ENCODE assay signal across 33 cellular contexts in genomic region chr7:131489881-131490280, GRCh38.
"Had no signal": no experiment of that assay in that cellular context is flagged by ENCODE, and none has a peak within 500 bp of the region (broad histone marks: within the 10 kb centered on the region; RNA-seq: fewer than 3 reads in every experiment).

No MANE protein-coding gene starts in this region.

- H3K27me3 Mint-ChIP-seq: activated B cell treated with CpG ODN at 0.5 μM for 24 hours; activated CD4-positive, alpha-beta memory T cell treated with anti-CD3 and anti-CD28 coated beads for 36 hours; activated CD4-positive, alpha-beta T cell treated with anti-CD3 and anti-CD28 coated beads, Interleukin-2, amount 10 ng/mL, durations not matched to agents 24 days and 14 days; activated CD8-positive, alpha-beta T cell treated with anti-CD3 and anti-CD28 coated beads for 36 hours; activated naive CD8-positive, alpha-beta T cell treated with anti-CD3 and anti-CD28 coated beads for 36 hours; activated T-helper 17 cell treated with anti-CD3 and anti-CD28 coated beads, Interleukin-2, amount 50 U/mL, for 72 hours had no signal

- H3K36me3 ChIP-seq: adrenal gland, brain microvascular endothelial cell, breast epithelium had no signal

- H3K4me1 Mint-ChIP-seq: activated B cell treated with CpG ODN at 0.5 μM for 24 hours; activated CD4-positive, alpha-beta T cell treated with anti-CD3 and anti-CD28 coated beads, Interleukin-2, amount 10 ng/mL, durations not matched to agents 24 days and 14 days; activated naive CD8-positive, alpha-beta T cell treated with anti-CD3 and anti-CD28 coated beads for 36 hours; activated T-helper 17 cell treated with anti-CD3 and anti-CD28 coated beads, Interleukin-2, amount 50 U/mL, for 72 hours had no signal

- H3K36me3 Mint-ChIP-seq: activated naive CD4-positive, alpha-beta T cell treated with anti-CD3 and anti-CD28 coated beads, Interleukin-2, amount 50 U/mL, for 72 hours had no signal

- H3K9me3 Mint-ChIP-seq: activated B cell treated with CpG ODN at 0.5 μM for 24 hours; activated CD4-positive, alpha-beta memory T cell treated with anti-CD3 and anti-CD28 coated beads for 36 hours; activated CD4-positive, alpha-beta T cell treated with anti-CD3 and anti-CD28 coated beads, Interleukin-2, amount 10 ng/mL, durations not matched to agents 24 days and 14 days; activated CD8-positive, alpha-beta T cell treated with anti-CD3 and anti-CD28 coated beads for 36 hours; activated naive CD4-positive, alpha-beta T cell treated with anti-CD3 and anti-CD28 coated beads for 36 hours; activated naive CD4-positive, alpha-beta T cell treated with anti-CD3 and anti-CD28 coated beads, Interleukin-2, amount 50 U/mL, for 72 hours; activated naive CD8-positive, alpha-beta T cell treated with anti-CD3 and anti-CD28 coated beads for 36 hours; activated T-cell treated with anti-CD3 and anti-CD28 coated beads, Interleukin-2, amount 50 U/mL, for 4 hours; activated T-cell treated with anti-CD3 and anti-CD28 coated beads, Interleukin-2, amount 50 U/mL, for 72 hours; activated T-helper 1 cell treated with anti-CD3 and anti-CD28 coated beads, Interleukin-12 subunit alpha, Interleukin-12 subunit beta, Interleukin-2, Interleukin-4 antibody, amounts not matched to agents 30 ng/mL and 10 ng/mL and 1 ng/mL, durations not matched to agents 14 hours and 24 hours and 36 hours; activated T-helper 17 cell treated with anti-CD3 and anti-CD28 coated beads, Interleukin-2, amount 50 U/mL, for 72 hours; T-helper 2 cell treated with Interferon-gamma antibody and Interleukin-4, amounts not matched to agents 5 μg/mL and 100 μg/mL, for 36 hours had no signal

- H3K27ac ChIP-seq: adrenal gland, body of pancreas, brain microvascular endothelial cell, breast epithelium, VCaP had no signal

- DNase-seq: activated B cell treated with CpG ODN at 0.5 μM for 24 hours; activated CD4-positive, alpha-beta memory T cell treated with anti-CD3 and anti-CD28 coated beads for 36 hours; activated CD4-positive, alpha-beta T cell treated with anti-CD3 and anti-CD28 coated beads for 4 hours; activated CD4-positive, alpha-beta T cell treated with anti-CD3 and anti-CD28 coated beads, Interleukin-2, amount 10 ng/mL, durations not matched to agents 24 days and 14 days; activated CD4-positive, alpha-beta T cell treated with anti-CD3 and anti-CD28 coated beads, Interleukin-2, amount 50 U/mL, for 1 hour; activated CD4-positive, alpha-beta T cell treated with anti-CD3 and anti-CD28 coated beads, Interleukin-2, amount 50 U/mL, for 4 hours; activated CD4-positive, CD25-positive, alpha-beta regulatory T cell treated with anti-CD3 and anti-CD28 coated beads, Interleukin-2, amount 50 U/mL, for 72 hours; activated CD8-positive, alpha-beta memory T cell treated with anti-CD3 and anti-CD28 coated beads, Interleukin-2, amount 50 U/mL, for 4 hours; activated CD8-positive, alpha-beta T cell treated with anti-CD3 and anti-CD28 coated beads for 36 hours; activated effector memory CD4-positive, alpha-beta T cell treated with anti-CD3 and anti-CD28 coated beads, Interleukin-2, amount 50 U/mL, for 16 hours; activated gamma-delta T cell treated with Interleukin-2 at 50 U/mL for 16 hours; activated naive CD4-positive, alpha-beta T cell; activated naive CD4-positive, alpha-beta T cell treated with anti-CD3 and anti-CD28 coated beads for 36 hours; activated naive CD4-positive, alpha-beta T cell treated with anti-CD3 and anti-CD28 coated beads, Interleukin-2, amount 50 U/mL, for 16 hours; activated naive CD8-positive, alpha-beta T cell treated with anti-CD3 and anti-CD28 coated beads for 36 hours; activated T-cell treated with anti-CD3 and anti-CD28 coated beads for 4 hours; activated T-cell treated with anti-CD3 and anti-CD28 coated beads, Interleukin-2, amount 50 U/mL, for 1 hour; activated T-cell treated with anti-CD3 and anti-CD28 coated beads, Interleukin-2, amount 50 U/mL, for 4 hours; activated T-cell treated with anti-CD3 and anti-CD28 coated beads, Interleukin-2, amount 50 U/mL, for 72 hours; adrenal gland; amniotic stem cell; aorta; body of pancreas; brain microvascular endothelial cell; central memory CD4-positive, alpha-beta T cell; T-helper 2 cell; T-helper 9 cell had no signal

- H3K4me3 ChIP-seq: adrenal gland, body of pancreas, breast epithelium had no signal

- H3K4me3 Mint-ChIP-seq: activated B cell treated with CpG ODN at 0.5 μM for 24 hours; activated CD4-positive, alpha-beta memory T cell treated with anti-CD3 and anti-CD28 coated beads for 36 hours; activated CD4-positive, alpha-beta T cell treated with anti-CD3 and anti-CD28 coated beads, Interleukin-2, amount 10 ng/mL, durations not matched to agents 24 days and 14 days; activated CD8-positive, alpha-beta T cell treated with anti-CD3 and anti-CD28 coated beads for 36 hours; activated naive CD4-positive, alpha-beta T cell treated with anti-CD3 and anti-CD28 coated beads for 36 hours; activated naive CD8-positive, alpha-beta T cell treated with anti-CD3 and anti-CD28 coated beads for 36 hours; activated T-cell treated with anti-CD3 and anti-CD28 coated beads, Interleukin-2, amount 50 U/mL, for 4 hours; activated T-cell treated with anti-CD3 and anti-CD28 coated beads, Interleukin-2, amount 50 U/mL, for 72 hours; activated T-helper 1 cell treated with anti-CD3 and anti-CD28 coated beads, Interleukin-12 subunit alpha, Interleukin-12 subunit beta, Interleukin-2, Interleukin-4 antibody, amounts not matched to agents 30 ng/mL and 10 ng/mL and 1 ng/mL, durations not matched to agents 14 hours and 24 hours and 36 hours; activated T-helper 17 cell treated with anti-CD3 and anti-CD28 coated beads, Interleukin-2, amount 50 U/mL, for 72 hours; T-helper 2 cell treated with Interferon-gamma antibody and Interleukin-4, amounts not matched to agents 5 μg/mL and 100 μg/mL, for 36 hours had no signal

- H3K27ac Mint-ChIP-seq: activated B cell treated with CpG ODN at 0.5 μM for 24 hours; activated CD4-positive, alpha-beta memory T cell treated with anti-CD3 and anti-CD28 coated beads for 36 hours; activated CD4-positive, alpha-beta T cell treated with anti-CD3 and anti-CD28 coated beads, Interleukin-2, amount 10 ng/mL, durations not matched to agents 24 days and 14 days; activated CD8-positive, alpha-beta T cell treated with anti-CD3 and anti-CD28 coated beads for 36 hours; activated naive CD4-positive, alpha-beta T cell treated with anti-CD3 and anti-CD28 coated beads, Interleukin-2, amount 50 U/mL, for 72 hours; activated naive CD8-positive, alpha-beta T cell treated with anti-CD3 and anti-CD28 coated beads for 36 hours; activated T-cell treated with anti-CD3 and anti-CD28 coated beads, Interleukin-2, amount 50 U/mL, for 72 hours; activated T-helper 1 cell treated with anti-CD3 and anti-CD28 coated beads, Interleukin-12 subunit alpha, Interleukin-12 subunit beta, Interleukin-2, Interleukin-4 antibody, amounts not matched to agents 30 ng/mL and 10 ng/mL and 1 ng/mL, durations not matched to agents 14 hours and 24 hours and 36 hours; activated T-helper 17 cell treated with anti-CD3 and anti-CD28 coated beads, Interleukin-2, amount 50 U/mL, for 72 hours; T-helper 2 cell treated with Interferon-gamma antibody and Interleukin-4, amounts not matched to agents 5 μg/mL and 100 μg/mL, for 36 hours had no signal

- H3K9me3 ChIP-seq: adrenal gland, body of pancreas, breast epithelium had no signal

- H3K4me1 ChIP-seq: breast epithelium had no signal

- H3K27me3 ChIP-seq: adrenal gland, body of pancreas, brain microvascular endothelial cell, breast epithelium had no signal

- ATAC-seq: activated CD8-positive, alpha-beta T cell treated with anti-CD3 and anti-CD28 coated beads for 36 hours; activated naive CD4-positive, alpha-beta T cell treated with anti-CD3 and anti-CD28 coated beads, Interleukin-2, amount 50 U/mL, for 72 hours; activated T-cell treated with anti-CD3 and anti-CD28 coated beads, Interleukin-2, amount 50 U/mL, for 4 hours; activated T-cell treated with anti-CD3 and anti-CD28 coated beads, Interleukin-2, amount 50 U/mL, for 72 hours; activated T-helper 17 cell treated with anti-CD3 and anti-CD28 coated beads, Interleukin-2, amount 50 U/mL, for 72 hours; body of pancreas had no signal
